16 cellular contexts compared by ENCODE assay signal in genomic region chr6:132270745-132271414, GRCh38.
A peak's percentile ranks its signal among the peaks of the same experiment; 100 is the strongest.
DNase-seq lines count a peak whose midpoint lies in the region.
"Had no signal": no experiment of that assay in that cellular context is flagged by ENCODE, and none has a peak within 500 bp of the region (broad histone marks: within the 10 kb centered on the region; RNA-seq: fewer than 3 reads in every experiment).

No MANE protein-coding gene starts in this region.

- DNase-seq in DMS153 (lab: John Stamatoyannopoulos, UW), result peak; percentile 76
- DNase-seq in NAMALWA (ENCODE audit: low spot score), result peak; percentile 49
- DNase-seq in SHP77 treated with DMSO at 0.1 percent for 48 hours (lab: John Stamatoyannopoulos, UW), result peak; percentile 40
- peak; percentile 30 for DNase-seq in mucosa of gallbladder (ENCODE audit: low spot score)
- DNase-seq in occipital lobe (lab: John Stamatoyannopoulos, UW), result no peak
- no peak for DNase-seq in activated effector memory CD4-positive, alpha-beta T cell treated with anti-CD3 and anti-CD28 coated beads, Interleukin-2, amount 50 U/mL, for 16 hours
- no peak for DNase-seq in stimulated activated CD4-positive, alpha-beta T cell treated with anti-CD3 and anti-CD28 coated beads, Interleukin-1b, Interleukin-23, amount 100 ng/mL, for 48 hours
- DNase-seq in glomerular visceral epithelial cell (ENCODE audit: extremely low spot score), result no peak
- DNase-seq: activated CD4-positive, alpha-beta T cell treated with anti-CD3 and anti-CD28 coated beads, Interleukin-2, amount 50 U/mL, for 4 hours; DMS79 treated with DMSO at 0.1 percent for 48 hours; dorsolateral prefrontal cortex; GOT3; NCI-H524; posterior cingulate gyrus; Right ventricle myocardium superior; stimulated activated CD8-positive, alpha-beta memory T cell treated with anti-CD3 and anti-CD28 coated beads, Interleukin-4, amount 100 ng/mL, for 48 hours had no signal

Comparison
In these comparisons a context has a peak if more than half of its experiments do, and no peak if none do; other contexts are left out.
1. DNase-seq: peak in DMS153 (single experiment), NAMALWA (single experiment), SHP77 treated with DMSO at 0.1 percent for 48 hours (single experiment) and mucosa of gallbladder (single experiment); none in occipital lobe (single experiment), activated effector memory CD4-positive, alpha-beta T cell treated with anti-CD3 and anti-CD28 coated beads, Interleukin-2, amount 50 U/mL, for 16 hours (single experiment), stimulated activated CD4-positive, alpha-beta T cell treated with anti-CD3 and anti-CD28 coated beads, Interleukin-1b, Interleukin-23, amount 100 ng/mL, for 48 hours (single experiment) and glomerular visceral epithelial cell (single experiment).